In genomic region chr18:41038071-41038470, GRCh38 we compare ENCODE assay signal across 25 cellular contexts.
"Had no signal": no experiment of that assay in that cellular context is flagged by ENCODE, and none has a peak within 500 bp of the region (broad histone marks: within the 10 kb centered on the region; RNA-seq: fewer than 3 reads in every experiment).

No MANE protein-coding gene starts in this region.

- H3K36me3 ChIP-seq: colonic mucosa, heart right ventricle, left ventricle myocardium inferior, ovary, right lobe of liver, vagina had no signal

- ATAC-seq: activated T-cell treated with anti-CD3 and anti-CD28 coated beads, Interleukin-2, amount 50 U/mL, for 4 hours; activated T-helper 17 cell treated with anti-CD3 and anti-CD28 coated beads, Interleukin-2, amount 50 U/mL, for 72 hours; heart right ventricle; naive thymus-derived CD4-positive, alpha-beta T cell; right lobe of liver; stimulated activated naive CD8-positive, alpha-beta T cell treated with anti-CD3 and anti-CD28 coated beads, Interleukin-15, Interleukin-2, amounts not matched to agents 100 U/mL and 50 U/mL, for 24 hours; T-helper 17 cell had no signal

- H3K9me3 ChIP-seq: colonic mucosa, ovary, right lobe of liver, vagina had no signal

- DNase-seq: activated CD4-positive, alpha-beta memory T cell treated with anti-CD3 and anti-CD28 coated beads, Interleukin-2, amount 10 ng/mL, durations not matched to agents 7 days and 5 days; activated CD4-positive, alpha-beta T cell treated with anti-CD3 and anti-CD28 coated beads, Interleukin-2, amount 10 ng/mL, durations not matched to agents 7 days and 5 days; activated CD4-positive, CD25-positive, alpha-beta regulatory T cell treated with anti-CD3 and anti-CD28 coated beads, Interleukin-2, amount 50 U/mL, for 72 hours; activated gamma-delta T cell treated with Interleukin-2 at 50 U/mL for 16 hours; activated naive CD4-positive, alpha-beta T cell treated with anti-CD3 and anti-CD28 coated beads, Interleukin-2, amount 50 U/mL, for 16 hours; activated T-cell treated with anti-CD3 and anti-CD28 coated beads, Interleukin-2, amount 50 U/mL, for 4 hours; colonic mucosa; effector CD8-positive, alpha-beta T cell; erythroblast; foreskin fibroblast; heart right ventricle; left ventricle myocardium inferior; naive thymus-derived CD4-positive, alpha-beta T cell; ovary; right lobe of liver; stimulated activated CD4-positive, alpha-beta T cell treated with anti-CD3 and anti-CD28 coated beads, Interleukin-12 subunit alpha, Interleukin-12 subunit beta, amount 100 ng/mL, for 4 hours; stimulated activated CD4-positive, alpha-beta T cell treated with anti-CD3 and anti-CD28 coated beads, Interleukin-4, amount 100 ng/mL, for 1 hour; stimulated activated naive CD8-positive, alpha-beta T cell treated with anti-CD3 and anti-CD28 coated beads, Interleukin-15, Interleukin-2, amounts not matched to agents 100 U/mL and 50 U/mL, for 24 hours; T-helper 17 cell; T1000 had no signal

- H3K4me3 ChIP-seq: colonic mucosa, heart right ventricle, left ventricle myocardium inferior, ovary, right lobe of liver, vagina had no signal

- H3K4me1 ChIP-seq: colonic mucosa, heart right ventricle, left ventricle myocardium inferior, right lobe of liver, vagina had no signal

- H3K27me3 Mint-ChIP-seq: activated CD4-positive, alpha-beta memory T cell treated with anti-CD3 and anti-CD28 coated beads, Interleukin-2, amount 10 ng/mL, durations not matched to agents 7 days and 5 days; activated CD4-positive, alpha-beta T cell treated with anti-CD3 and anti-CD28 coated beads, Interleukin-2, amount 10 ng/mL, durations not matched to agents 7 days and 5 days; activated T-helper 17 cell treated with anti-CD3 and anti-CD28 coated beads, Interleukin-2, amount 50 U/mL, for 72 hours; naive thymus-derived CD4-positive, alpha-beta T cell; progenitor cell of endocrine pancreas; T-helper 17 cell; type B pancreatic cell had no signal

- H3K27ac Mint-ChIP-seq: activated CD4-positive, alpha-beta memory T cell treated with anti-CD3 and anti-CD28 coated beads, Interleukin-2, amount 10 ng/mL, durations not matched to agents 7 days and 5 days; activated CD4-positive, alpha-beta T cell treated with anti-CD3 and anti-CD28 coated beads, Interleukin-2, amount 10 ng/mL, durations not matched to agents 7 days and 5 days; activated T-helper 17 cell treated with anti-CD3 and anti-CD28 coated beads, Interleukin-2, amount 50 U/mL, for 72 hours; mesothelial cell of epicardium; naive thymus-derived CD4-positive, alpha-beta T cell; progenitor cell of endocrine pancreas; T-helper 17 cell; type B pancreatic cell had no signal

- H3K36me3 Mint-ChIP-seq: naive thymus-derived CD4-positive, alpha-beta T cell; type B pancreatic cell had no signal

- H3K9me3 Mint-ChIP-seq: type B pancreatic cell had no signal

- H3K27ac ChIP-seq: colonic mucosa, heart right ventricle, left ventricle myocardium inferior, ovary, right lobe of liver, vagina had no signal

- H3K4me3 Mint-ChIP-seq: activated CD4-positive, alpha-beta memory T cell treated with anti-CD3 and anti-CD28 coated beads, Interleukin-2, amount 10 ng/mL, durations not matched to agents 7 days and 5 days; activated CD4-positive, alpha-beta T cell treated with anti-CD3 and anti-CD28 coated beads, Interleukin-2, amount 10 ng/mL, durations not matched to agents 7 days and 5 days; activated T-cell treated with anti-CD3 and anti-CD28 coated beads, Interleukin-2, amount 50 U/mL, for 4 hours; activated T-helper 17 cell treated with anti-CD3 and anti-CD28 coated beads, Interleukin-2, amount 50 U/mL, for 72 hours; mesothelial cell of epicardium; naive thymus-derived CD4-positive, alpha-beta T cell; T-helper 17 cell; type B pancreatic cell had no signal

- H3K4me1 Mint-ChIP-seq: activated CD4-positive, alpha-beta memory T cell treated with anti-CD3 and anti-CD28 coated beads, Interleukin-2, amount 10 ng/mL, durations not matched to agents 7 days and 5 days; activated CD4-positive, alpha-beta T cell treated with anti-CD3 and anti-CD28 coated beads, Interleukin-2, amount 10 ng/mL, durations not matched to agents 7 days and 5 days; activated T-helper 17 cell treated with anti-CD3 and anti-CD28 coated beads, Interleukin-2, amount 50 U/mL, for 72 hours; naive thymus-derived CD4-positive, alpha-beta T cell; T-helper 17 cell had no signal

- H3K27me3 ChIP-seq: colonic mucosa, heart right ventricle, ovary, right lobe of liver, vagina had no signal
